In genomic region chr12:74539261-74539660, GRCh38 we compare ENCODE assay signal across 8 cellular contexts. TPM values are rescaled to one million over a fixed set of nuclear protein-coding genes. Genes with fewer than 3 reads are reported as not detected.
DNase-seq lines count a peak whose midpoint lies in the region; ATAC-seq and TF ChIP-seq lines count a peak whose summit lies in the region.

No MANE protein-coding gene starts in this region.

- intact Hi-C loops in sciatic nerve (cut with DNase I) = no loop called here

- no peaks in the 10 kb centered on the region for H3K9me3 Mint-ChIP-seq in chondrocyte (ENCODE audit: low read depth)
- peaks cover 0 to 59% (median 3%) of the 10 kb centered on the region in 9 donors for H3K9me3 Mint-ChIP-seq in naive thymus-derived CD8-positive, alpha-beta T cell

- peak overlapping the region; percentile 97 for H3K4me3 Mint-ChIP-seq in chondrocyte (ENCODE audit: unreplicated experiment)
- H3K4me3 Mint-ChIP-seq in naive thymus-derived CD8-positive, alpha-beta T cell = peak overlapping the region; percentile 71 to 98 (median 94)

- no peak for ATAC-seq in naive thymus-derived CD8-positive, alpha-beta T cell
- no peak for ATAC-seq in sciatic nerve

- peak overlapping the region; percentile 94 for H3K4me2 ChIP-seq in KMS-11

- no peak for DNase-seq in chondrocyte (ENCODE audit: low spot score)
- no peak for DNase-seq in naive thymus-derived CD8-positive, alpha-beta T cell
- DNase-seq in sciatic nerve (ENCODE audit: low spot score) = no peak
- DNase-seq in activated CD4-positive, alpha-beta T cell treated with anti-CD3 and anti-CD28 coated beads, Interleukin-2, amount 50 U/mL, for 4 hours = no peak
- no peak for DNase-seq in NCI-H345 (lab: John Stamatoyannopoulos, UW)
- no peak for DNase-seq in GM13977 (ENCODE audit: low spot score)

- peaks cover 29% of the 10 kb centered on the region for H3K36me3 Mint-ChIP-seq in chondrocyte (ENCODE audit: low read depth)
- H3K36me3 Mint-ChIP-seq in naive thymus-derived CD8-positive, alpha-beta T cell = peaks cover 33 to 56% (median 55%) of the 10 kb centered on the region in 3 donors

- peaks cover 52% of the 10 kb centered on the region for H3K79me2 ChIP-seq in KMS-11 (ENCODE audit: insufficient read depth, low read depth)

- in situ Hi-C loops in GM13977 (cut with MboI; ENCODE audit: low pct_unique_long_range_greater_than_20kb, low sequenced_read_pairs, unreplicated experiment) = no loop called here

- peak overlapping the region; percentile 25 for H3K4me3 ChIP-seq in KMS-11 (IDR thresholded peaks at IDR 0.05; ENCODE audit: insufficient read depth, low read depth, low read length)

- H3K36me3 ChIP-seq in KMS-11 (ENCODE audit: insufficient read depth) = no peaks in the 10 kb centered on the region; the same call in 1 of the 2 replicates

- H3K27me3 Mint-ChIP-seq in chondrocyte (ENCODE audit: low read depth) = no peaks in the 10 kb centered on the region
- no peaks in the 10 kb centered on the region for H3K27me3 Mint-ChIP-seq in naive thymus-derived CD8-positive, alpha-beta T cell

- no peaks in the 10 kb centered on the region for H3K27me3 ChIP-seq in KMS-11 (ENCODE audit: insufficient read depth, low read depth)

- no peak overlapping the region for H2AFZ ChIP-seq in KMS-11 (ENCODE audit: low read depth)

- peaks cover 49% of the 10 kb centered on the region for H3K4me1 Mint-ChIP-seq in chondrocyte (ENCODE audit: low read depth)
- peaks cover 25 to 66% (median 50%) of the 10 kb centered on the region in 4 donors for H3K4me1 Mint-ChIP-seq in naive thymus-derived CD8-positive, alpha-beta T cell

- H3K27ac ChIP-seq in C4-2B = peak overlapping the region; percentile 95
- peak overlapping the region; percentile 95; the same call in 1 of the 2 replicates for H3K27ac ChIP-seq in KMS-11

- peak overlapping the region; percentile 17 for H3K27ac Mint-ChIP-seq in chondrocyte (ENCODE audit: unreplicated experiment)
- peak overlapping the region; percentile 63 to 100 (median 98) for H3K27ac Mint-ChIP-seq in naive thymus-derived CD8-positive, alpha-beta T cell

- POLR2A ChIA-PET in naive thymus-derived CD8-positive, alpha-beta T cell (lab: Charles Lee) = no interaction called here

- no peak for TF ChIP-seq CTCF in C4-2B (conservative IDR thresholded peaks at IDR 0.05)
- no peak for TF ChIP-seq CTCF in KMS-11 (conservative IDR thresholded peaks at IDR 0.05; ENCODE audit: low read depth, low read length)
- no peak for TF ChIP-seq CTCF in chondrocyte (IDR thresholded peaks at IDR 0.05)
- TF ChIP-seq CTCF in GM13977 (IDR thresholded peaks at IDR 0.05; ENCODE audit: extremely low read depth, insufficient read depth, missing control alignments) = no peak

- peaks cover 24% of the 10 kb centered on the region for H4K20me1 ChIP-seq in KMS-11 (ENCODE audit: insufficient read depth)

- no peak overlapping the region; the same call in 1 of the 2 replicates for H3K9ac ChIP-seq in KMS-11

- H3K4me1 ChIP-seq in KMS-11 (ENCODE audit: low read depth, poor library complexity, severe bottlenecking) = peaks cover 28% of the 10 kb centered on the region

RNA-seq across cellular contexts. Expression of gene ATXN7L3B, which starts 1.6 kb away (rescaled TPM):
- total RNA-seq in chondrocyte (24.3 to 25.8 TPM (median 25.1 TPM) in 3 replicates), sciatic nerve (22.7 TPM)
- total RNA-seq in naive thymus-derived CD8-positive, alpha-beta T cell = 10 to 100 TPM; 55.8 to 56.4 TPM
- polyA plus RNA-seq in naive thymus-derived CD8-positive, alpha-beta T cell = 10 to 100 TPM; 30.7 to 35.6 (median 30.9) TPM
